1 cellular context compared by ENCODE assay signal in genomic region chr12:66428-66781, GRCh38. TPM values are rescaled to one million over a fixed set of nuclear protein-coding genes. Genes with fewer than 3 reads are reported as not detected.
"Had no signal": no experiment of that assay in that cellular context is flagged by ENCODE, and none has a peak within 500 bp of the region (broad histone marks: within the 10 kb centered on the region; RNA-seq: fewer than 3 reads in every experiment).

IQSEC3 (plus strand) TSS chr12:66767; CDS start chr12:66883, 116 bp downstream.

RNA-seq across cellular contexts. Expression of gene IQSEC3, which starts in this region (rescaled TPM):
- total RNA-seq: bronchial epithelial cell had no signal
